9 cellular contexts compared by ENCODE assay signal in genomic region chr1:101371259-101371658, GRCh38.
DNase-seq lines count a peak whose midpoint lies in the region; ATAC-seq and TF ChIP-seq lines count a peak whose summit lies in the region.
"Had no signal": no experiment of that assay in that cellular context is flagged by ENCODE, and none has a peak within 500 bp of the region (broad histone marks: within the 10 kb centered on the region; RNA-seq: fewer than 3 reads in every experiment).

No MANE protein-coding gene starts in this region.

- ATAC-seq in activated CD4-positive, CD25-positive, alpha-beta regulatory T cell treated with anti-CD3 and anti-CD28 coated beads, Interleukin-2, amount 50 U/mL, for 24 hours, result peak; percentile 72 to 91
- ATAC-seq in HG02798 (IDR thresholded peaks at IDR 0.05; ENCODE audit: poor library complexity, unreplicated experiment) (peak; percentile 90), SK-N-SH treated with all-trans-retinoic acid at 6 μM for 48 hours (peak; percentile 82)

- no peaks in the 10 kb centered on the region for H3K4me1 ChIP-seq in uterus
- peaks cover 5% of the 10 kb centered on the region for H3K4me1 ChIP-seq in CD8-positive, alpha-beta memory T cell (ENCODE audit: insufficient read depth, low read length)

- CTCF ChIA-PET in CD8-positive, alpha-beta memory T cell (lab: Charles Lee), result interaction anchor here (0.7 to 1.1 kb wide), 2 partner anchors 18 to 20 kb away, joined by 3 read pairs; no protein-coding TSS in a partner anchor

- peaks cover 0 to 14% (median 11%) of the 10 kb centered on the region in 3 donors for H3K4me1 Mint-ChIP-seq in CD8-positive, alpha-beta memory T cell

- peaks cover 0 to 1% of the 10 kb centered on the region in 2 donors for H3K27me3 Mint-ChIP-seq in CD8-positive, alpha-beta memory T cell

- no peaks in the 10 kb centered on the region for H3K27me3 ChIP-seq in uterus
- no peaks in the 10 kb centered on the region for H3K27me3 ChIP-seq in CD8-positive, alpha-beta memory T cell (ENCODE audit: insufficient read depth, low read length, poor library complexity, severe bottlenecking)
- H3K27me3 ChIP-seq: neutrophil had no signal

- H3K36me3 Mint-ChIP-seq in CD8-positive, alpha-beta memory T cell, result peaks cover 0 to 7% (median 0%) of the 10 kb centered on the region in 3 donors

- no peaks in the 10 kb centered on the region for H3K36me3 ChIP-seq in uterus
- no peaks in the 10 kb centered on the region for H3K36me3 ChIP-seq in CD8-positive, alpha-beta memory T cell (ENCODE audit: insufficient read depth, low read length)
- H3K36me3 ChIP-seq: neutrophil had no signal

- TF ChIP-seq POLR2A in uterus (IDR thresholded peaks at IDR 0.05), result no peak

- H3K4me3 Mint-ChIP-seq in CD8-positive, alpha-beta memory T cell, result no peak overlapping the region

- no peak for TF ChIP-seq CTCF in uterus (IDR thresholded peaks at IDR 0.05)

- peak overlapping the region in 4 of 8 donors; percentile 24 to 78 (median 55) for H3K27ac Mint-ChIP-seq in CD8-positive, alpha-beta memory T cell

- H3K27ac ChIP-seq in uterus, result no peak overlapping the region
- H3K27ac ChIP-seq in CD8-positive, alpha-beta memory T cell (ENCODE audit: low read depth, low read length), result no peak overlapping the region
- H3K27ac ChIP-seq: neutrophil had no signal

- peaks cover 0 to 5% (median 0%) of the 10 kb centered on the region in 5 donors for H3K9me3 Mint-ChIP-seq in CD8-positive, alpha-beta memory T cell

- POLR2A ChIA-PET in CD8-positive, alpha-beta memory T cell (lab: Charles Lee), result no interaction called here

- no peak for DNase-seq in activated CD4-positive, CD25-positive, alpha-beta regulatory T cell treated with anti-CD3 and anti-CD28 coated beads, Interleukin-2, amount 50 U/mL, for 72 hours
- DNase-seq in kidney tubule cell (ENCODE audit: low spot score), result peak; percentile 83
- no peak for DNase-seq in uterus
- no peak for DNase-seq in CD8-positive, alpha-beta memory T cell
- no peak for DNase-seq in NCI-H1092 treated with DMSO at 0.1 percent for 48 hours (lab: John Stamatoyannopoulos, UW)

- no peaks in the 10 kb centered on the region for H3K9me3 ChIP-seq in uterus
- no peaks in the 10 kb centered on the region for H3K9me3 ChIP-seq in CD8-positive, alpha-beta memory T cell (ENCODE audit: low read length)
- H3K9me3 ChIP-seq: neutrophil had no signal

- intact Hi-C loops in uterus (cut with DNase I; ENCODE audit: low total_unique reads), result no loop called here

- no peak overlapping the region for H3K4me3 ChIP-seq in uterus
- H3K4me3 ChIP-seq in CD8-positive, alpha-beta memory T cell (ENCODE audit: low read length), result no peak overlapping the region

TF ChIP-seq in SK-N-SH treated with all-trans-retinoic acid at 6 μM for 48 hours, 23 proteins besides CTCF, POLR2A, EP300 and RAD21 (continues in another document):
- no peak for TF ChIP-seq ZNF565 (CRISPR knock-in tag; conservative IDR thresholded peaks at IDR 0.05; ENCODE audit: low read depth)
- no peak for TF ChIP-seq CSDC2 (CRISPR knock-in tag; IDR thresholded peaks at IDR 0.05)
- no peak for TF ChIP-seq ZNF70 (CRISPR knock-in tag; IDR thresholded peaks at IDR 0.05)
- no peak for TF ChIP-seq PPARA (CRISPR knock-in tag; IDR thresholded peaks at IDR 0.05; ENCODE audit: borderline replicate concordance)
- no peak for TF ChIP-seq TOX (CRISPR knock-in tag; IDR thresholded peaks at IDR 0.05; ENCODE audit: borderline replicate concordance)
- no peak for TF ChIP-seq TSHZ2 (CRISPR knock-in tag; IDR thresholded peaks at IDR 0.05)
- TF ChIP-seq PATZ1 (CRISPR knock-in tag; IDR thresholded peaks at IDR 0.05; ENCODE audit: borderline replicate concordance), result no peak
- TF ChIP-seq ARNTL (CRISPR knock-in tag; IDR thresholded peaks at IDR 0.05; ENCODE audit: borderline replicate concordance, low read depth), result no peak
- TF ChIP-seq, protein P1, sequence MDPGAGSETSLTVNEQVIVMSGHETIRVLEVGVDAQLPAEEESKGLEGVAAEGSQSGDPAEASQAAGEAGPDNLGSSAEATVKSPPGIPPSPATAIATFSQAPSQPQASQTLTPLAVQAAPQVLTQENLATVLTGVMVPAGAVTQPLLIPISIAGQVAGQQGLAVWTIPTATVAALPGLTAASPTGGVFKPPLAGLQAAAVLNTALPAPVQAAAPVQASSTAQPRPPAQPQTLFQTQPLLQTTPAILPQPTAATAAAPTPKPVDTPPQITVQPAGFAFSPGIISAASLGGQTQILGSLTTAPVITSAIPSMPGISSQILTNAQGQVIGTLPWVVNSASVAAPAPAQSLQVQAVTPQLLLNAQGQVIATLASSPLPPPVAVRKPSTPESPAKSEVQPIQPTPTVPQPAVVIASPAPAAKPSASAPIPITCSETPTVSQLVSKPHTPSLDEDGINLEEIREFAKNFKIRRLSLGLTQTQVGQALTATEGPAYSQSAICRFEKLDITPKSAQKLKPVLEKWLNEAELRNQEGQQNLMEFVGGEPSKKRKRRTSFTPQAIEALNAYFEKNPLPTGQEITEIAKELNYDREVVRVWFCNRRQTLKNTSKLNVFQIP (CRISPR knock-in tag; IDR thresholded peaks at IDR 0.05; ENCODE audit: borderline replicate concordance, low read depth), result no peak
- TF ChIP-seq SNAI2 (CRISPR knock-in tag; IDR thresholded peaks at IDR 0.05), result no peak
- TF ChIP-seq OSR1 (CRISPR knock-in tag; IDR thresholded peaks at IDR 0.05), result no peak
- no peak for TF ChIP-seq ZFP3 (CRISPR knock-in tag; IDR thresholded peaks at IDR 0.05)
- no peak for TF ChIP-seq ZC3H10 (CRISPR knock-in tag; IDR thresholded peaks at IDR 0.05)
- TF ChIP-seq ISL1 (CRISPR knock-in tag; IDR thresholded peaks at IDR 0.05), result no peak
- TF ChIP-seq, protein P2, sequence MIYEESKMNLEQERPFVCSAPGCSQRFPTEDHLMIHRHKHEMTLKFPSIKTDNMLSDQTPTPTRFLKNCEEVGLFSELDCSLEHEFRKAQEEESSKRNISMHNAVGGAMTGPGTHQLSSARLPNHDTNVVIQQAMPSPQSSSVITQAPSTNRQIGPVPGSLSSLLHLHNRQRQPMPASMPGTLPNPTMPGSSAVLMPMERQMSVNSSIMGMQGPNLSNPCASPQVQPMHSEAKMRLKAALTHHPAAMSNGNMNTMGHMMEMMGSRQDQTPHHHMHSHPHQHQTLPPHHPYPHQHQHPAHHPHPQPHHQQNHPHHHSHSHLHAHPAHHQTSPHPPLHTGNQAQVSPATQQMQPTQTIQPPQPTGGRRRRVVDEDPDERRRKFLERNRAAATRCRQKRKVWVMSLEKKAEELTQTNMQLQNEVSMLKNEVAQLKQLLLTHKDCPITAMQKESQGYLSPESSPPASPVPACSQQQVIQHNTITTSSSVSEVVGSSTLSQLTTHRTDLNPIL (CRISPR knock-in tag; IDR thresholded peaks at IDR 0.05; ENCODE audit: low read depth), result no peak
- TF ChIP-seq RARB (CRISPR knock-in tag; IDR thresholded peaks at IDR 0.05), result no peak
- no peak for TF ChIP-seq ESRRG (CRISPR knock-in tag; IDR thresholded peaks at IDR 0.05)
- no peak for TF ChIP-seq GLIS3 (CRISPR knock-in tag; IDR thresholded peaks at IDR 0.05)
- no peak for TF ChIP-seq ZFP30 (CRISPR knock-in tag; IDR thresholded peaks at IDR 0.05)
